Comparison of ENCODE assay signal across 1 cellular context in genomic region chr6:28355743-28356665, GRCh38.
TF ChIP-seq lines count a peak whose summit lies in the region.

No MANE protein-coding gene starts in this region.

TF ChIP-seq in SK-N-SH treated with all-trans-retinoic acid at 6 μM for 48 hours, 23 proteins besides CTCF, POLR2A, EP300 and RAD21 (continued from another document):
- TF ChIP-seq, protein P1, sequence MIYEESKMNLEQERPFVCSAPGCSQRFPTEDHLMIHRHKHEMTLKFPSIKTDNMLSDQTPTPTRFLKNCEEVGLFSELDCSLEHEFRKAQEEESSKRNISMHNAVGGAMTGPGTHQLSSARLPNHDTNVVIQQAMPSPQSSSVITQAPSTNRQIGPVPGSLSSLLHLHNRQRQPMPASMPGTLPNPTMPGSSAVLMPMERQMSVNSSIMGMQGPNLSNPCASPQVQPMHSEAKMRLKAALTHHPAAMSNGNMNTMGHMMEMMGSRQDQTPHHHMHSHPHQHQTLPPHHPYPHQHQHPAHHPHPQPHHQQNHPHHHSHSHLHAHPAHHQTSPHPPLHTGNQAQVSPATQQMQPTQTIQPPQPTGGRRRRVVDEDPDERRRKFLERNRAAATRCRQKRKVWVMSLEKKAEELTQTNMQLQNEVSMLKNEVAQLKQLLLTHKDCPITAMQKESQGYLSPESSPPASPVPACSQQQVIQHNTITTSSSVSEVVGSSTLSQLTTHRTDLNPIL (CRISPR knock-in tag; IDR thresholded peaks at IDR 0.05; ENCODE audit: low read depth), result no peak
- TF ChIP-seq ARNTL (CRISPR knock-in tag; IDR thresholded peaks at IDR 0.05; ENCODE audit: borderline replicate concordance, low read depth) (no peak), TCF4 (CRISPR knock-in tag; IDR thresholded peaks at IDR 0.05; ENCODE audit: borderline replicate concordance) (no peak), TSHZ2 (CRISPR knock-in tag; IDR thresholded peaks at IDR 0.05) (no peak)
